16 cellular contexts compared by ENCODE assay signal in genomic region chr16:83301966-83302365, GRCh38.
DNase-seq lines count a peak whose midpoint lies in the region; ATAC-seq, FAIRE-seq and TF ChIP-seq lines count a peak whose summit lies in the region.
"Had no signal": no experiment of that assay in that cellular context is flagged by ENCODE, and none has a peak within 500 bp of the region (broad histone marks: within the 10 kb centered on the region; RNA-seq: fewer than 3 reads in every experiment).

No MANE protein-coding gene starts in this region.

- peaks cover 0 to 8% (median 1%) of the 10 kb centered on the region in 3 donors for H3K27me3 Mint-ChIP-seq in CD14-positive monocyte (ENCODE audit: low read depth in 3 of 3)
- H3K27me3 Mint-ChIP-seq: CD4-positive, alpha-beta memory T cell had no signal

- intact Hi-C loops in endothelial cell of umbilical vein (cut with micrococcal nuclease) (no loop called here), left cardiac atrium (cut with DNase I) (no loop called here), CD14-positive monocyte (cut with micrococcal nuclease) (no loop called here), aorta (cut with DNase I) (no loop called here)

- no peaks in the 10 kb centered on the region for H3K9me3 Mint-ChIP-seq in CD14-positive monocyte
- H3K9me3 Mint-ChIP-seq: CD4-positive, alpha-beta memory T cell had no signal

- no peaks in the 10 kb centered on the region for H3K36me3 Mint-ChIP-seq in CD14-positive monocyte
- H3K36me3 Mint-ChIP-seq: CD4-positive, alpha-beta memory T cell had no signal

- H3K4me3 Mint-ChIP-seq in CD14-positive monocyte: no peak overlapping the region
- H3K4me3 Mint-ChIP-seq: CD4-positive, alpha-beta memory T cell had no signal

- peak; percentile 28 for DNase-seq in GM23248
- peak; percentile 17 for DNase-seq in LHCN-M2 (ENCODE audit: low read depth)
- DNase-seq in endothelial cell of umbilical vein (ENCODE audit: low read depth, low spot score): peak; percentile 11
- DNase-seq in fibroblast of the aortic adventitia (ENCODE audit: low read depth): peak; percentile 16
- no peak for DNase-seq in left cardiac atrium
- DNase-seq in CD14-positive monocyte (ENCODE audit: low spot score): no peak
- DNase-seq in aorta: no peak
- DNase-seq: ACHN; CD4-positive, alpha-beta memory T cell; DMS79 had no signal

- H3F3A ChIP-seq in GM23248 (ENCODE audit: insufficient read depth): peaks cover 20% of the 10 kb centered on the region

- H3K4me1 ChIP-seq in GM23248 (ENCODE audit: insufficient read depth): peaks cover 18% of the 10 kb centered on the region
- peaks cover 28% of the 10 kb centered on the region for H3K4me1 ChIP-seq in endothelial cell of umbilical vein (ENCODE audit: control insufficient read depth, extremely low read depth, insufficient read depth, low read length)
- H3K4me1 ChIP-seq in aorta (ENCODE audit: control insufficient read depth in 1 of 2, insufficient read depth in 2 of 2, low read length in 2 of 2): peaks cover 2 to 5% of the 10 kb centered on the region in 2 donors

- no peak overlapping the region for H2AFZ ChIP-seq in GM23248
- H2AFZ ChIP-seq in endothelial cell of umbilical vein (ENCODE audit: low read depth, low read length): no peak overlapping the region

- whole genome bisulfite sequencing in GM23248 (ENCODE audit: low coverage in 1 of 2, low lambda C conversion rate in 2 of 2, missing lambda C conversion rate in 2 of 2), 2 experiments: 38 to 45% methylated on average over 4 of the region's 4 CpGs
- WGBS in aorta, 2 donors: 38 to 49% methylated on average over 4 of the region's 4 CpGs

- H3K27me3 ChIP-seq in GM23248 (replicated peaks; ENCODE audit: insufficient read depth) (no peaks in the 10 kb centered on the region), endothelial cell of umbilical vein (ENCODE audit: control insufficient read depth in 2 of 2, insufficient read depth in 2 of 2, low read length in 2 of 2) (no peaks in the 10 kb centered on the region), aorta (ENCODE audit: control insufficient read depth in 1 of 2, insufficient read depth in 2 of 2, low read length in 1 of 2) (no peaks in the 10 kb centered on the region)

- H3K9me3 ChIP-seq in GM23248 (ENCODE audit: low read depth) (no peaks in the 10 kb centered on the region), endothelial cell of umbilical vein (replicated peaks; ENCODE audit: control insufficient read depth, insufficient read depth, low read length) (no peaks in the 10 kb centered on the region), aorta (ENCODE audit: control insufficient read depth, low read length) (no peaks in the 10 kb centered on the region)
- H3K9me3 ChIP-seq: BLaER1 treated with 17β-estradiol and CSF1 and Interleukin-3, amounts not matched to agents 10 nM and 100 nM had no signal

- POLR2A ChIA-PET in endothelial cell of umbilical vein (lab: Charles Lee): no interaction called here

- CTCF ChIA-PET in endothelial cell of umbilical vein (lab: Charles Lee): interaction anchor here (1.0 to 1.6 kb wide), 9 partner anchors 9 to 146 kb away, joined by 3 to 5 read pairs (median 3); no protein-coding TSS in a partner anchor

- no peaks in the 10 kb centered on the region for H3K36me3 ChIP-seq in GM23248 (ENCODE audit: low read depth)
- H3K36me3 ChIP-seq in endothelial cell of umbilical vein (ENCODE audit: control insufficient read depth in 2 of 2, extremely low read depth in 1 of 2, insufficient read depth in 2 of 2, low read length in 2 of 2): no peaks in the 10 kb centered on the region
- no peaks in the 10 kb centered on the region for H3K36me3 ChIP-seq in aorta (ENCODE audit: control insufficient read depth in 1 of 2, insufficient read depth in 2 of 2, low read length in 1 of 2)
- H3K36me3 ChIP-seq: BLaER1 treated with 17β-estradiol and CSF1 and Interleukin-3, amounts not matched to agents 10 nM and 100 nM had no signal

- TF ChIP-seq CTCF in endothelial cell of umbilical vein (IDR thresholded peaks at IDR 0.05; ENCODE audit: extremely low read depth in 1 of 2, insufficient read depth in 1 of 2, low read depth in 1 of 2, low read length in 2 of 2) (no peak), fibroblast of the aortic adventitia (IDR thresholded peaks at IDR 0.05; ENCODE audit: insufficient read depth, low read length) (no peak), CD14-positive monocyte (IDR thresholded peaks at IDR 0.05) (no peak)

- ATAC-seq in left cardiac atrium: no peak
- no peak for ATAC-seq in aorta (ENCODE audit: low FRiP score)
- no peak for ATAC-seq in GM19035 (IDR thresholded peaks at IDR 0.05; ENCODE audit: unreplicated experiment)
- ATAC-seq: GM12878, HCT116 had no signal

- no peaks in the 10 kb centered on the region for H3K4me1 Mint-ChIP-seq in CD14-positive monocyte
- H3K4me1 Mint-ChIP-seq: CD4-positive, alpha-beta memory T cell had no signal

- no peaks in the 10 kb centered on the region for H3K9me2 ChIP-seq in GM23248 (ENCODE audit: insufficient read depth)

- H4K20me1 ChIP-seq in GM23248 (ENCODE audit: insufficient read depth) (no peaks in the 10 kb centered on the region), endothelial cell of umbilical vein (replicated peaks; ENCODE audit: control insufficient read depth, extremely low read depth, insufficient read depth, low read length) (no peaks in the 10 kb centered on the region)
- H4K20me1 ChIP-seq: BLaER1 treated with 17β-estradiol and CSF1 and Interleukin-3, amounts not matched to agents 10 nM and 100 nM had no signal

- H3K9me1 ChIP-seq in endothelial cell of umbilical vein (replicated peaks; ENCODE audit: control insufficient read depth, extremely low read depth, insufficient read depth, low read length): no peaks in the 10 kb centered on the region

- in situ Hi-C loops in GM23248 (cut with MboI): no loop called here

- H3K27ac ChIP-seq in GM23248: no peak overlapping the region
- no peak overlapping the region for H3K27ac ChIP-seq in endothelial cell of umbilical vein (ENCODE audit: insufficient read depth, low read depth, low read length)
- H3K27ac ChIP-seq in aorta (ENCODE audit: low read depth in 1 of 2, low read length in 2 of 2): no peak overlapping the region
- H3K27ac ChIP-seq: BLaER1 treated with 17β-estradiol and CSF1 and Interleukin-3, amounts not matched to agents 10 nM and 100 nM; HL-60 had no signal

- H3K4me2 ChIP-seq in GM23248 (ENCODE audit: unreplicated experiment) (no peak overlapping the region), endothelial cell of umbilical vein (ENCODE audit: insufficient read depth, low read length) (no peak overlapping the region)
- H3K4me2 ChIP-seq: BLaER1 treated with 17β-estradiol and CSF1 and Interleukin-3, amounts not matched to agents 10 nM and 100 nM had no signal

- no peak overlapping the region for H3K9ac ChIP-seq in GM23248
- no peak overlapping the region for H3K9ac ChIP-seq in endothelial cell of umbilical vein (replicated peaks; ENCODE audit: extremely low read depth, insufficient read depth, low read length)
- H3K9ac ChIP-seq: BLaER1 treated with 17β-estradiol and CSF1 and Interleukin-3, amounts not matched to agents 10 nM and 100 nM had no signal

- dilution Hi-C loops in endothelial cell of umbilical vein (cut with MboI; ENCODE audit: extremely low pct_ligation_motif_present, low sequenced_read_pairs): no loop called here

- no peak for TF ChIP-seq POLR2A in endothelial cell of umbilical vein (IDR thresholded peaks at IDR 0.05; ENCODE audit: low read depth, low read length)

- no peak for FAIRE-seq in endothelial cell of umbilical vein (lab: Jason Lieb, UNC)
- FAIRE-seq: GM12878, GM19239 had no signal

- H3K79me2 ChIP-seq in GM23248 (ENCODE audit: insufficient read depth): no peaks in the 10 kb centered on the region
- H3K79me2 ChIP-seq in endothelial cell of umbilical vein (ENCODE audit: control insufficient read depth, insufficient read depth, low read length): no peaks in the 10 kb centered on the region

- no TSS peak for BruUV-seq in endothelial cell of umbilical vein (replicated peaks; lab: Mats Ljungman, UMichigan)

- H3K4me3 ChIP-seq in GM23248 (no peak overlapping the region), endothelial cell of umbilical vein (replicated peaks in 1 of 3; ENCODE audit: insufficient read depth in 1 of 3, low read depth in 1 of 3, low read length in 3 of 3) (no peak overlapping the region), fibroblast of the aortic adventitia (ENCODE audit: low read depth, low read length) (no peak overlapping the region), aorta (ENCODE audit: low read length in 2 of 2) (no peak overlapping the region)
- H3K4me3 ChIP-seq: BLaER1 treated with 17β-estradiol and CSF1 and Interleukin-3, amounts not matched to agents 10 nM and 100 nM; GM12878 had no signal

- no peak overlapping the region for H3K27ac Mint-ChIP-seq in CD14-positive monocyte
- H3K27ac Mint-ChIP-seq: CD4-positive, alpha-beta memory T cell had no signal

TF ChIP-seq in endothelial cell of umbilical vein, 7 proteins besides CTCF, POLR2A, EP300 and RAD21:
- TF ChIP-seq EZH2 (IDR thresholded peaks at IDR 0.05; ENCODE audit: borderline replicate concordance, low read depth, low read length, severe bottlenecking): no peak
- no peak for TF ChIP-seq POLR2AphosphoS5 (IDR thresholded peaks at IDR 0.05; ENCODE audit: insufficient read depth, low read depth, low read length)
- no peak for TF ChIP-seq FOS (IDR thresholded peaks at IDR 0.05; ENCODE audit: borderline replicate concordance, insufficient read depth, low read length)
- no peak for TF ChIP-seq MYC (IDR thresholded peaks at IDR 0.05; ENCODE audit: low read depth, low read length)
- no peak for TF ChIP-seq MAX (IDR thresholded peaks at IDR 0.05; ENCODE audit: insufficient read depth, insufficient read length)
- TF ChIP-seq GATA2 (IDR thresholded peaks at IDR 0.05; ENCODE audit: insufficient read depth, insufficient read length, low read depth, low read length): no peak
- TF ChIP-seq JUN (IDR thresholded peaks at IDR 0.05; ENCODE audit: borderline replicate concordance, insufficient read depth, insufficient read length, low read depth): no peak

Comparison
In these comparisons a context has a peak if more than half of its experiments do, and no peak if none do; other contexts are left out.
1. DNase-seq: peak in GM23248 (single experiment), LHCN-M2 (single experiment), endothelial cell of umbilical vein (single experiment) and fibroblast of the aortic adventitia (single experiment); none in left cardiac atrium (single experiment), CD14-positive monocyte (single experiment) and aorta (0 of 2).